In genomic region chr20:2794866-2795447, GRCh38 we compare ENCODE assay signal across 25 cellular contexts. TPM values are rescaled to one million over a fixed set of nuclear protein-coding genes. Genes with fewer than 3 reads are reported as not detected.
"Had no signal": no experiment of that assay in that cellular context is flagged by ENCODE, and none has a peak within 500 bp of the region (broad histone marks: within the 10 kb centered on the region; RNA-seq: fewer than 3 reads in every experiment).

No MANE protein-coding gene starts in this region.

- H3K4me3 ChIP-seq: adrenal gland, colonic mucosa, SJSA1 had no signal

- H3K27ac ChIP-seq: adrenal gland, colonic mucosa, SJSA1 had no signal

- H3K4me3 Mint-ChIP-seq: activated CD8-positive, alpha-beta T cell treated with anti-CD3 and anti-CD28 coated beads, Interleukin-2, amount 10 ng/mL, durations not matched to agents 7 days and 5 days; activated naive CD8-positive, alpha-beta T cell treated with anti-CD3 and anti-CD28 coated beads, Interleukin-2, amount 10 ng/mL, durations not matched to agents 7 days and 5 days; T-helper 1 cell treated with Interleukin-12 subunit alpha and Interleukin-12 subunit beta and Interleukin-4 antibody, amounts not matched to agents 30 μg/mL and 1 μg/mL, for 36 hours had no signal

- H3K9me3 Mint-ChIP-seq: activated naive CD8-positive, alpha-beta T cell treated with anti-CD3 and anti-CD28 coated beads, Interleukin-2, amount 10 ng/mL, durations not matched to agents 7 days and 5 days; T-helper 1 cell treated with Interleukin-12 subunit alpha and Interleukin-12 subunit beta and Interleukin-4 antibody, amounts not matched to agents 30 μg/mL and 1 μg/mL, for 36 hours had no signal

- DNase-seq: activated CD4-positive, alpha-beta T cell treated with anti-CD3 and anti-CD28 coated beads for 48 hours; activated CD4-positive, alpha-beta T cell treated with anti-CD3 and anti-CD28 coated beads, Interleukin-2, amount 50 U/mL, for 4 hours; activated CD8-positive, alpha-beta memory T cell treated with anti-CD3 and anti-CD28 coated beads, Interleukin-2, amount 50 U/mL, for 48 hours; activated CD8-positive, alpha-beta T cell treated with anti-CD3 and anti-CD28 coated beads, Interleukin-2, amount 10 ng/mL, durations not matched to agents 7 days and 5 days; activated naive CD4-positive, alpha-beta T cell treated with anti-CD3 and anti-CD28 coated beads, Interleukin-2, amount 50 U/mL, for 16 hours; activated naive CD8-positive, alpha-beta T cell treated with anti-CD3 and anti-CD28 coated beads, Interleukin-2, amount 10 ng/mL, durations not matched to agents 7 days and 5 days; activated T-cell treated with anti-CD3 and anti-CD28 coated beads, Interleukin-2, amount 50 U/mL, for 1 hour; adrenal gland; anterior cingulate cortex; colonic mucosa; NCI-H1048; NCI-H1417; NCI-H1930; NCI-H2171; NCI-H524; NCI-H82; PC-3; SHP77; SW 1271 had no signal

- H3K36me3 Mint-ChIP-seq: activated naive CD8-positive, alpha-beta T cell treated with anti-CD3 and anti-CD28 coated beads, Interleukin-2, amount 10 ng/mL, durations not matched to agents 7 days and 5 days had no signal

- ATAC-seq: activated CD4-positive, CD25-positive, alpha-beta regulatory T cell treated with anti-CD3 and anti-CD28 coated beads, Interleukin-2, amount 50 U/mL, for 24 hours; activated CD8-positive, alpha-beta T cell treated with anti-CD3 and anti-CD28 coated beads, Interleukin-2, amount 10 ng/mL, durations not matched to agents 7 days and 5 days; PC-3; SK-N-SH treated with all-trans-retinoic acid at 6 μM for 48 hours had no signal

- H3K36me3 ChIP-seq: adrenal gland, colonic mucosa, SJSA1 had no signal

- H3K27ac Mint-ChIP-seq: activated CD8-positive, alpha-beta T cell treated with anti-CD3 and anti-CD28 coated beads, Interleukin-2, amount 10 ng/mL, durations not matched to agents 7 days and 5 days; activated naive CD8-positive, alpha-beta T cell treated with anti-CD3 and anti-CD28 coated beads, Interleukin-2, amount 10 ng/mL, durations not matched to agents 7 days and 5 days; T-helper 1 cell treated with Interleukin-12 subunit alpha and Interleukin-12 subunit beta and Interleukin-4 antibody, amounts not matched to agents 30 μg/mL and 1 μg/mL, for 36 hours had no signal

- H3K4me1 ChIP-seq: adrenal gland, colonic mucosa had no signal

- H3K9me3 ChIP-seq: adrenal gland, colonic mucosa, SJSA1 had no signal

RNA-seq across cellular contexts. Expression of gene CPXM1, which starts 5.5 kb away (rescaled TPM):
- total RNA-seq: PC-3 had no signal

RNA-seq across cellular contexts. Expression of gene C20orf141, which starts 19.8 kb away (rescaled TPM):
- total RNA-seq: activated CD8-positive, alpha-beta T cell treated with anti-CD3 and anti-CD28 coated beads, Interleukin-2, amount 10 ng/mL, durations not matched to agents 7 days and 5 days; activated naive CD8-positive, alpha-beta T cell treated with anti-CD3 and anti-CD28 coated beads, Interleukin-2, amount 10 ng/mL, durations not matched to agents 7 days and 5 days; adrenal gland; cardiac septum; cerebellum; colonic mucosa; PC-3; SJSA1 had no signal

RNA-seq across cellular contexts. Expression of gene TMEM239, which starts 21.2 kb away (rescaled TPM):
- total RNA-seq: activated CD8-positive, alpha-beta T cell treated with anti-CD3 and anti-CD28 coated beads, Interleukin-2, amount 10 ng/mL, durations not matched to agents 7 days and 5 days; activated naive CD8-positive, alpha-beta T cell treated with anti-CD3 and anti-CD28 coated beads, Interleukin-2, amount 10 ng/mL, durations not matched to agents 7 days and 5 days; adrenal gland; cardiac septum; cerebellum; colonic mucosa; SJSA1 had no signal
